20 cellular contexts compared by ENCODE assay signal in genomic region chr6:78570044-78570443, GRCh38.
"Had no signal": no experiment of that assay in that cellular context is flagged by ENCODE, and none has a peak within 500 bp of the region (broad histone marks: within the 10 kb centered on the region; RNA-seq: fewer than 3 reads in every experiment).

No MANE protein-coding gene starts in this region.

- H3K27me3 Mint-ChIP-seq: naive B cell; stimulated activated memory B cell treated with anti-CD40 and anti-IgM and Interleukin-4, amounts not matched to agents 10 μg/mL and 1 μg/mL and 100 μg/mL, for 72 hours; stimulated activated naive CD8-positive, alpha-beta T cell treated with anti-CD3 and anti-CD28 coated beads, Interleukin-15, Interleukin-2, amounts not matched to agents 100 ng/mL and 50 ng/mL, for 24 hours had no signal

- H3K36me3 ChIP-seq: spleen, tibial artery, upper lobe of left lung, uterus had no signal

- H3K4me1 Mint-ChIP-seq: naive B cell; nephron; stimulated activated memory B cell treated with anti-CD40 and anti-IgM and Interleukin-4, amounts not matched to agents 10 μg/mL and 1 μg/mL and 100 μg/mL, for 72 hours had no signal

- H3K27me3 ChIP-seq: hepatocyte, spleen, tibial artery, upper lobe of left lung, uterus had no signal

- DNase-seq: effector CD4-positive, alpha-beta T cell; foreskin melanocyte; head of caudate nucleus; mesendoderm; naive B cell; psoas muscle; spleen; stimulated activated CD4-positive, alpha-beta T cell treated with anti-CD3 and anti-CD28 coated beads, Interleukin-15, amount 100 ng/mL, for 24 hours; stimulated activated CD4-positive, alpha-beta T cell treated with anti-CD3 and anti-CD28 coated beads, Interleukin-1b, Interleukin-23, amount 100 ng/mL, for 48 hours; stimulated activated CD4-positive, alpha-beta T cell treated with anti-CD3 and anti-CD28 coated beads, Interleukin-4, amount 100 ng/mL, for 24 hours; tibial artery; upper lobe of left lung; uterus had no signal

- H3K36me3 Mint-ChIP-seq: stimulated activated memory B cell treated with anti-CD40 and anti-IgM and Interleukin-4, amounts not matched to agents 10 μg/mL and 1 μg/mL and 100 μg/mL, for 72 hours had no signal

- H3K9me3 ChIP-seq: uterus had no signal

- H3K27ac ChIP-seq: coronary artery, hepatocyte, parathyroid adenoma, psoas muscle, spleen, tibial artery, upper lobe of left lung, uterus had no signal

- H3K4me1 ChIP-seq: parathyroid adenoma, psoas muscle, spleen, tibial artery, upper lobe of left lung, uterus had no signal

- ATAC-seq: psoas muscle; sciatic nerve; stimulated activated memory B cell treated with anti-CD40 and anti-IgM and Interleukin-4, amounts not matched to agents 10 μg/mL and 1 μg/mL and 100 μg/mL, for 72 hours had no signal

- H3K4me3 ChIP-seq: coronary artery, hepatocyte, psoas muscle, spleen, tibial artery, upper lobe of left lung, uterus had no signal

- H3K27ac Mint-ChIP-seq: naive B cell; nephron; stimulated activated memory B cell treated with anti-CD40 and anti-IgM and Interleukin-4, amounts not matched to agents 10 μg/mL and 1 μg/mL and 100 μg/mL, for 72 hours; stimulated activated naive CD8-positive, alpha-beta T cell treated with anti-CD3 and anti-CD28 coated beads, Interleukin-15, Interleukin-2, amounts not matched to agents 100 ng/mL and 50 ng/mL, for 24 hours had no signal

- H3K4me3 Mint-ChIP-seq: naive B cell; nephron; stimulated activated memory B cell treated with anti-CD40 and anti-IgM and Interleukin-4, amounts not matched to agents 10 μg/mL and 1 μg/mL and 100 μg/mL, for 72 hours; stimulated activated naive CD8-positive, alpha-beta T cell treated with anti-CD3 and anti-CD28 coated beads, Interleukin-15, Interleukin-2, amounts not matched to agents 100 ng/mL and 50 ng/mL, for 24 hours had no signal
